8 cellular contexts compared by ENCODE assay signal in genomic region chr10:100670828-100671479, GRCh38.
DNase-seq lines count a peak whose midpoint lies in the region; ATAC-seq, FAIRE-seq and TF ChIP-seq lines count a peak whose summit lies in the region.

No MANE protein-coding gene starts in this region.

- TF ChIP-seq CTCF in RWPE1 (conservative IDR thresholded peaks at IDR 0.05; ENCODE audit: low read depth): peak; percentile 77

- ATAC-seq in activated naive CD4-positive, alpha-beta T cell treated with anti-CD3 and anti-CD28 coated beads, Interleukin-2, amount 50 U/mL, for 72 hours: peak; percentile 92 to 93
- no peak for ATAC-seq in GM19463 (IDR thresholded peaks at IDR 0.05; ENCODE audit: unreplicated experiment)

- no peaks in the 10 kb centered on the region for H3K9me3 Mint-ChIP-seq in activated naive CD4-positive, alpha-beta T cell treated with anti-CD3 and anti-CD28 coated beads, Interleukin-2, amount 50 U/mL, for 72 hours

- CTCF ChIA-PET in RWPE1 (lab: Yijun Ruan, JAX): interaction anchor here (0.5 to 2.3 kb wide), 13 partner anchors 9 to 347 kb away, joined by 3 to 7 read pairs (median 3); partner anchors contain the start of gene HIF1AN

- POLR2A ChIA-PET in RWPE1 (lab: Yijun Ruan, JAX; ENCODE audit: low non-redundant PET): no interaction called here

- H3K27ac ChIP-seq in RWPE1: no peak overlapping the region

- DNase-seq in GM18507 (ENCODE audit: extremely low spot score, insufficient read length, low read depth) (peak; percentile 61), RWPE1 (ENCODE audit: low spot score) (peak; percentile 32), iPS-NIHi11 (ENCODE audit: low spot score) (peak; percentile 91), SKM-1 (lab: John Stamatoyannopoulos, UW; ENCODE audit: unreplicated experiment) (no peak), NCI-H524 (lab: John Stamatoyannopoulos, UW) (no peak)
- peak; percentile 63 to 88 for DNase-seq in activated naive CD4-positive, alpha-beta T cell treated with anti-CD3 and anti-CD28 coated beads, Interleukin-2, amount 50 U/mL, for 72 hours (ENCODE audit: low spot score in 2 of 2)
- peak in 2 of 3 donors; percentile 49 to 64 for DNase-seq in stimulated activated CD4-positive, alpha-beta T cell treated with anti-CD3 and anti-CD28 coated beads, TNF-alpha, amount 100 ng/mL, for 48 hours (ENCODE audit: low read depth in 3 of 3)

- no peaks in the 10 kb centered on the region for H3K36me3 Mint-ChIP-seq in activated naive CD4-positive, alpha-beta T cell treated with anti-CD3 and anti-CD28 coated beads, Interleukin-2, amount 50 U/mL, for 72 hours

- H3K27ac Mint-ChIP-seq in activated naive CD4-positive, alpha-beta T cell treated with anti-CD3 and anti-CD28 coated beads, Interleukin-2, amount 50 U/mL, for 72 hours: no peak overlapping the region

- no peak for FAIRE-seq in GM18507 (lab: Jason Lieb, UNC)

Comparison
In these comparisons a context has a peak if more than half of its experiments do, and no peak if none do; other contexts are left out.
1. DNase-seq: peak in GM18507 (single experiment), RWPE1 (single experiment), activated naive CD4-positive, alpha-beta T cell treated with anti-CD3 and anti-CD28 coated beads, Interleukin-2, amount 50 U/mL, for 72 hours (2 of 2), iPS-NIHi11 (single experiment) and stimulated activated CD4-positive, alpha-beta T cell treated with anti-CD3 and anti-CD28 coated beads, TNF-alpha, amount 100 ng/mL, for 48 hours (2 of 3); none in SKM-1 (single experiment) and NCI-H524 (0 of 2).